In genomic region chr7:66732439-66732838, GRCh38 we compare ENCODE assay signal across 15 cellular contexts.
A peak's percentile ranks its signal among the peaks of the same experiment; 100 is the strongest.
DNase-seq lines count a peak whose midpoint lies in the region; ATAC-seq lines count a peak whose summit lies in the region.
"Had no signal": no experiment of that assay in that cellular context is flagged by ENCODE, and none has a peak within 500 bp of the region (broad histone marks: within the 10 kb centered on the region; RNA-seq: fewer than 3 reads in every experiment).

No MANE protein-coding gene starts in this region.

- no peak overlapping the region for H3K4me3 Mint-ChIP-seq in memory B cell
- H3K4me3 Mint-ChIP-seq: CD14-positive monocyte had no signal

- H3K36me3 Mint-ChIP-seq in memory B cell: peaks cover 27% of the 10 kb centered on the region

- ATAC-seq in GM18502 (IDR thresholded peaks at IDR 0.05; ENCODE audit: poor library complexity, unreplicated experiment): peak; percentile 62
- peak; percentile 63 for ATAC-seq in GM19463 (IDR thresholded peaks at IDR 0.05; ENCODE audit: unreplicated experiment)
- ATAC-seq in HG03095 (IDR thresholded peaks at IDR 0.05; ENCODE audit: unreplicated experiment): peak; percentile 72
- ATAC-seq in memory B cell (ENCODE audit: low read depth): peak; percentile 46
- ATAC-seq in HG03108 (IDR thresholded peaks at IDR 0.05; ENCODE audit: unreplicated experiment): no peak

- H3K4me1 Mint-ChIP-seq in memory B cell: peaks cover 31% of the 10 kb centered on the region

- DNase-seq in memory B cell (ENCODE audit: low spot score in 2 of 2) (no peak), NCI-H1105 treated with DMSO at 0.1 percent for 48 hours (lab: John Stamatoyannopoulos, UW) (no peak), ACHN (no peak)
- DNase-seq in activated CD4-positive, alpha-beta T cell treated with anti-CD3 and anti-CD28 coated beads for 4 hours: no peak
- DNase-seq: activated CD8-positive, alpha-beta memory T cell treated with anti-CD3 and anti-CD28 coated beads for 24 hours; activated naive CD4-positive, alpha-beta T cell treated with Interleukin-2 at 50 U/mL for 16 hours; foreskin fibroblast; mesenchymal stem cell; NCI-H2107; NK-92 treated with Interleukin-12 subunit alpha and Interleukin-12 subunit beta, amount 100 ng/mL, for 24 hours had no signal

- peaks cover 12% of the 10 kb centered on the region for H3K9me3 Mint-ChIP-seq in memory B cell

- in situ Hi-C loops in ACHN (cut with HindIII; ENCODE audit: low pct_ligation_motif_present, low pct_unique_long_range_greater_than_20kb, low sequenced_read_pairs): no loop called here

- no peak overlapping the region for H3K27ac Mint-ChIP-seq in memory B cell

- no peaks in the 10 kb centered on the region for H3K27me3 Mint-ChIP-seq in memory B cell
